In genomic region chr19:17757125-17757524, GRCh38 we compare ENCODE assay signal across 11 cellular contexts. TPM values are rescaled to one million over a fixed set of nuclear protein-coding genes. Genes with fewer than 3 reads are reported as not detected.
A peak's percentile ranks its signal among the peaks of the same experiment; 100 is the strongest.
DNase-seq lines count a peak whose midpoint lies in the region; ATAC-seq, FAIRE-seq and TF ChIP-seq lines count a peak whose summit lies in the region.
"Had no signal": no experiment of that assay in that cellular context is flagged by ENCODE, and none has a peak within 500 bp of the region (broad histone marks: within the 10 kb centered on the region; RNA-seq: fewer than 3 reads in every experiment).

No MANE protein-coding gene starts in this region.

- ATAC-seq in memory B cell (ENCODE audit: low read depth) (no peak), psoas muscle (no peak), GM18505 (IDR thresholded peaks at IDR 0.05; ENCODE audit: unreplicated experiment) (no peak)
- ATAC-seq in activated T-helper 17 cell treated with anti-CD3 and anti-CD28 coated beads, Interleukin-2, amount 50 U/mL, for 72 hours (replicated peaks), result no peak
- ATAC-seq: gastrocnemius medialis had no signal

- no peak for FAIRE-seq in bronchial epithelial cell (lab: Jason Lieb, UNC)

- H3K27me3 ChIP-seq in BE2C (no peaks in the 10 kb centered on the region), bronchial epithelial cell (ENCODE audit: control insufficient read depth, insufficient read depth, low read length) (no peaks in the 10 kb centered on the region), psoas muscle (ENCODE audit: insufficient read depth in 3 of 3, low read length in 2 of 3) (peaks cover 0 to 8% (median 8%) of the 10 kb centered on the region in 3 donors)

- TF ChIP-seq CTCF in BE2C (IDR thresholded peaks at IDR 0.05; ENCODE audit: low read depth, low read length) (no peak), bronchial epithelial cell (IDR thresholded peaks at IDR 0.05; ENCODE audit: insufficient read depth, low read length, severe bottlenecking) (no peak), psoas muscle (IDR thresholded peaks at IDR 0.05) (no peak), GM13976 (IDR thresholded peaks at IDR 0.05; ENCODE audit: borderline replicate concordance, control extremely low read depth, extremely low read depth, insufficient read depth, missing control alignments) (no peak)

- peak; percentile 82 for DNase-seq in BE2C
- peak; percentile 82 for DNase-seq in NCI-H1105 treated with DMSO at 0.1 percent for 48 hours (lab: John Stamatoyannopoulos, UW)
- DNase-seq in bronchial epithelial cell (ENCODE audit: low read depth), result peak; percentile 51
- DNase-seq in memory B cell (ENCODE audit: low spot score in 2 of 2), result no peak
- DNase-seq in psoas muscle, result no peak
- no peak for DNase-seq in GM13976 (ENCODE audit: low spot score)
- DNase-seq: DND-41, gastrocnemius medialis, NCI-H1048 had no signal

- H3K27ac ChIP-seq in psoas muscle, result no peak overlapping the region
- H3K27ac ChIP-seq: gastrocnemius medialis had no signal

- H3K9me3 ChIP-seq in BE2C, result no peaks in the 10 kb centered on the region
- no peaks in the 10 kb centered on the region for H3K9me3 ChIP-seq in psoas muscle
- H3K9me3 ChIP-seq: gastrocnemius medialis had no signal

- in situ Hi-C loops in GM13976 (cut with MboI; ENCODE audit: low sequenced_read_pairs, unreplicated experiment), result no loop called here

- no peaks in the 10 kb centered on the region for H3K9me3 Mint-ChIP-seq in memory B cell
- no peaks in the 10 kb centered on the region for H3K9me3 Mint-ChIP-seq in activated T-helper 17 cell treated with anti-CD3 and anti-CD28 coated beads, Interleukin-2, amount 50 U/mL, for 72 hours

- TF ChIP-seq POLR2A in GM18505 (IDR thresholded peaks at IDR 0.05; ENCODE audit: borderline replicate concordance, extremely low read depth, insufficient read depth, insufficient read length), result no peak

- H3K27ac Mint-ChIP-seq in memory B cell, result peak overlapping the region; percentile 86
- H3K27ac Mint-ChIP-seq in activated T-helper 17 cell treated with anti-CD3 and anti-CD28 coated beads, Interleukin-2, amount 50 U/mL, for 72 hours, result no peak overlapping the region

- H3K4me1 ChIP-seq in BE2C, result peaks cover 13% of the 10 kb centered on the region
- H3K4me1 ChIP-seq in psoas muscle, result no peaks in the 10 kb centered on the region
- H3K4me1 ChIP-seq: gastrocnemius medialis had no signal

- H3K4me3 ChIP-seq in BE2C (ENCODE audit: low read depth, low read length) (no peak overlapping the region), bronchial epithelial cell (ENCODE audit: low read depth, low read length) (no peak overlapping the region), psoas muscle (no peak overlapping the region)
- H3K4me3 ChIP-seq: gastrocnemius medialis had no signal

- H3K4me3 Mint-ChIP-seq in memory B cell, result no peak overlapping the region
- H3K4me3 Mint-ChIP-seq in activated T-helper 17 cell treated with anti-CD3 and anti-CD28 coated beads, Interleukin-2, amount 50 U/mL, for 72 hours, result no peak overlapping the region

- H3K4me1 Mint-ChIP-seq in memory B cell, result peaks cover 45% of the 10 kb centered on the region
- H3K4me1 Mint-ChIP-seq in activated T-helper 17 cell treated with anti-CD3 and anti-CD28 coated beads, Interleukin-2, amount 50 U/mL, for 72 hours, result peaks cover 22% of the 10 kb centered on the region

- 12 to 15% (median 13%) methylated on average over 8 to 9 of the region's 9 CpGs for WGBS in psoas muscle, 3 donors

- no peaks in the 10 kb centered on the region for H3K27me3 Mint-ChIP-seq in memory B cell
- H3K27me3 Mint-ChIP-seq in activated T-helper 17 cell treated with anti-CD3 and anti-CD28 coated beads, Interleukin-2, amount 50 U/mL, for 72 hours, result no peaks in the 10 kb centered on the region

- intact Hi-C loops in psoas muscle (cut with DNase I), result no loop called here

- H3K36me3 ChIP-seq in BE2C, result no peaks in the 10 kb centered on the region
- H3K36me3 ChIP-seq in bronchial epithelial cell (ENCODE audit: control insufficient read depth, insufficient read depth, low read length), result no peaks in the 10 kb centered on the region
- no peaks in the 10 kb centered on the region for H3K36me3 ChIP-seq in psoas muscle (ENCODE audit: insufficient read depth in 1 of 2, low read depth in 1 of 2)
- H3K36me3 ChIP-seq: gastrocnemius medialis had no signal

- peaks cover 25% of the 10 kb centered on the region for H3K36me3 Mint-ChIP-seq in memory B cell
- H3K36me3 Mint-ChIP-seq in activated T-helper 17 cell treated with anti-CD3 and anti-CD28 coated beads, Interleukin-2, amount 50 U/mL, for 72 hours (ENCODE audit: low read depth), result peaks cover 80% of the 10 kb centered on the region

RNA-seq across cellular contexts. Expression of gene FCHO1, which starts 5.8 kb away (rescaled TPM):
- 7.0 TPM for polyA plus RNA-seq in BE2C (2012; ENCODE audit: insufficient read depth, insufficient read length, low read depth)
- 0.26 and 0.90 TPM in 2 replicates for total RNA-seq in bronchial epithelial cell
- under 1 TPM; 0.15 to 0.68 (median 0.58) TPM for total RNA-seq in psoas muscle
- polyA plus RNA-seq in psoas muscle, result under 1 TPM in 2 of 3 donors, not detected in 1; 0.10 to 0.22 TPM
- 10 to 100 TPM; 64.0 to 75.5 TPM for total RNA-seq in activated T-helper 17 cell treated with anti-CD3 and anti-CD28 coated beads, Interleukin-2, amount 50 U/mL, for 72 hours

RNA-seq across cellular contexts. Expression of gene B3GNT3, which starts 37.8 kb away (rescaled TPM):
- not detected for polyA plus RNA-seq in BE2C (2012; ENCODE audit: insufficient read depth, insufficient read length, low read depth)
- total RNA-seq in bronchial epithelial cell, result 11.6 and 27.4 TPM in 2 replicates
- under 1 TPM in 1 of 4 donors, not detected in 3; 0.38 TPM for total RNA-seq in psoas muscle
- under 1 TPM in 2 of 3 donors, not detected in 1; 0.03 to 0.08 TPM for polyA plus RNA-seq in psoas muscle
- total RNA-seq in activated T-helper 17 cell treated with anti-CD3 and anti-CD28 coated beads, Interleukin-2, amount 50 U/mL, for 72 hours, result 1 to 10 TPM in 1 of 2 donors, not detected in 1; 1.2 TPM

RNA-seq across cellular contexts. Expression of gene MAP1S, which starts 37.8 kb away (rescaled TPM):
- 288 TPM for polyA plus RNA-seq in BE2C (2012; ENCODE audit: insufficient read depth, insufficient read length, low read depth)
- total RNA-seq in bronchial epithelial cell (3.7 and 15.9 TPM in 2 replicates), psoas muscle (10 to 100 TPM; 42.4 to 60.6 (median 49.1) TPM)
- polyA plus RNA-seq in psoas muscle, result 10 to 100 TPM; 19.1 to 37.0 (median 24.3) TPM
- total RNA-seq in activated T-helper 17 cell treated with anti-CD3 and anti-CD28 coated beads, Interleukin-2, amount 50 U/mL, for 72 hours, result 10 to 100 TPM; 74.0 to 83.7 TPM

Comparison
In these comparisons a context has a peak if more than half of its experiments do, and no peak if none do; other contexts are left out.
1. DNase-seq: peak in BE2C (single experiment), NCI-H1105 treated with DMSO at 0.1 percent for 48 hours (single experiment) and bronchial epithelial cell (single experiment); none in memory B cell (0 of 2), psoas muscle (0 of 2) and GM13976 (single experiment).
2. RNA of gene FCHO1, which starts 5.8 kb away (total RNA-seq): 64.0 to 75.5 TPM in activated T-helper 17 cell treated with anti-CD3 and anti-CD28 coated beads, Interleukin-2, amount 50 U/mL, for 72 hours; 0.15 to 0.68 TPM in psoas muscle and 0.26 to 0.90 TPM in bronchial epithelial cell; every median in the first group is over 10 times any median in the second.